22 cellular contexts compared by ENCODE assay signal in genomic region chr4:101264993-101265815, GRCh38.
DNase-seq lines count a peak whose midpoint lies in the region; ATAC-seq and TF ChIP-seq lines count a peak whose summit lies in the region.
"Had no signal": no experiment of that assay in that cellular context is flagged by ENCODE, and none has a peak within 500 bp of the region (broad histone marks: within the 10 kb centered on the region; RNA-seq: fewer than 3 reads in every experiment).

No MANE protein-coding gene starts in this region.

- H3K9me3 Mint-ChIP-seq in MCF 10A (ENCODE audit: unreplicated experiment) = no peaks in the 10 kb centered on the region
- H3K9me3 Mint-ChIP-seq: activated naive CD8-positive, alpha-beta T cell treated with anti-CD3 and anti-CD28 coated beads, Interleukin-2, amount 10 ng/mL, durations not matched to agents 7 days and 5 days; activated T-helper 1 cell treated with anti-CD3 and anti-CD28 coated beads, Interleukin-12 subunit alpha, Interleukin-12 subunit beta, Interleukin-2, Interleukin-4 antibody, amounts not matched to agents 30 ng/mL and 10 ng/mL and 1 ng/mL, durations not matched to agents 14 hours and 24 hours and 36 hours; effector memory CD8-positive, alpha-beta T cell; GM23338 had no signal

- peaks cover 49% of the 10 kb centered on the region for H4K20me1 ChIP-seq in hepatocyte (ENCODE audit: insufficient read depth, poor library complexity, severe bottlenecking)

- POLR2A ChIA-PET in MCF 10A (lab: Yijun Ruan, JAX) = interaction anchor here (0.6 to 3.0 kb wide), 3 partner anchors 12 to 130 kb away, joined by 3 to 9 read pairs (median 3); no protein-coding TSS in a partner anchor

- WGBS in hepatocyte (ENCODE audit: low lambda C conversion rate, missing lambda C conversion rate) = 77% methylated on average over 2 of the region's 2 CpGs

- no peaks in the 10 kb centered on the region for H3K27me3 Mint-ChIP-seq in MCF 10A (ENCODE audit: insufficient read depth, unreplicated experiment)
- H3K27me3 Mint-ChIP-seq: activated CD8-positive, alpha-beta memory T cell treated with anti-CD3 and anti-CD28 coated beads, Interleukin-2, amount 10 ng/mL, durations not matched to agents 7 days and 5 days; activated naive CD8-positive, alpha-beta T cell treated with anti-CD3 and anti-CD28 coated beads, Interleukin-2, amount 10 ng/mL, durations not matched to agents 7 days and 5 days; effector memory CD8-positive, alpha-beta T cell had no signal

- peak overlapping the region; percentile 76 for H3K27ac Mint-ChIP-seq in MCF 10A (ENCODE audit: low read depth, unreplicated experiment)
- H3K27ac Mint-ChIP-seq: activated CD8-positive, alpha-beta memory T cell treated with anti-CD3 and anti-CD28 coated beads, Interleukin-2, amount 10 ng/mL, durations not matched to agents 7 days and 5 days; activated naive CD8-positive, alpha-beta T cell treated with anti-CD3 and anti-CD28 coated beads, Interleukin-2, amount 10 ng/mL, durations not matched to agents 7 days and 5 days; activated T-helper 1 cell treated with anti-CD3 and anti-CD28 coated beads, Interleukin-12 subunit alpha, Interleukin-12 subunit beta, Interleukin-2, Interleukin-4 antibody, amounts not matched to agents 30 ng/mL and 10 ng/mL and 1 ng/mL, durations not matched to agents 14 hours and 24 hours and 36 hours; effector memory CD8-positive, alpha-beta T cell; GM23338 had no signal

- H3K4me3 ChIP-seq in breast epithelium (no peak overlapping the region), RWPE2 (ENCODE audit: severe bottlenecking) (no peak overlapping the region), hepatocyte (no peak overlapping the region)
- H3K4me3 ChIP-seq: BLaER1, GM23338, spleen, upper lobe of right lung had no signal

- H3K9me3 ChIP-seq in breast epithelium = no peaks in the 10 kb centered on the region
- H3K9me3 ChIP-seq in RWPE2 (ENCODE audit: severe bottlenecking) = no peaks in the 10 kb centered on the region
- no peaks in the 10 kb centered on the region for H3K9me3 ChIP-seq in hepatocyte (ENCODE audit: low read depth)
- H3K9me3 ChIP-seq: BLaER1, spleen, upper lobe of right lung had no signal

- no TSS peak for BruUV-seq in MCF 10A (replicated peaks; lab: Mats Ljungman, UMichigan)

- TF ChIP-seq CTCF in MCF 10A (IDR thresholded peaks at IDR 0.05; ENCODE audit: unreplicated experiment) = no peak
- no peak for TF ChIP-seq CTCF in breast epithelium (IDR thresholded peaks at IDR 0.05)
- TF ChIP-seq CTCF in RWPE2 (IDR thresholded peaks at IDR 0.05; ENCODE audit: poor library complexity, severe bottlenecking) = no peak
- TF ChIP-seq CTCF in hepatocyte (IDR thresholded peaks at IDR 0.05; ENCODE audit: poor library complexity) = no peak

- no peak overlapping the region for H3K4me3 Mint-ChIP-seq in MCF 10A (ENCODE audit: unreplicated experiment)
- H3K4me3 Mint-ChIP-seq: activated CD8-positive, alpha-beta memory T cell treated with anti-CD3 and anti-CD28 coated beads, Interleukin-2, amount 10 ng/mL, durations not matched to agents 7 days and 5 days; activated naive CD8-positive, alpha-beta T cell treated with anti-CD3 and anti-CD28 coated beads, Interleukin-2, amount 10 ng/mL, durations not matched to agents 7 days and 5 days; activated T-helper 1 cell treated with anti-CD3 and anti-CD28 coated beads, Interleukin-12 subunit alpha, Interleukin-12 subunit beta, Interleukin-2, Interleukin-4 antibody, amounts not matched to agents 30 ng/mL and 10 ng/mL and 1 ng/mL, durations not matched to agents 14 hours and 24 hours and 36 hours; effector memory CD8-positive, alpha-beta T cell; GM23338 had no signal

- H3K9me2 ChIP-seq in hepatocyte (replicated peaks; ENCODE audit: insufficient read depth) = no peaks in the 10 kb centered on the region

- peak overlapping the region; percentile 30 for H3K4me2 ChIP-seq in hepatocyte
- H3K4me2 ChIP-seq: BLaER1, GM23338 had no signal

- H3K27ac ChIP-seq in breast epithelium (no peak overlapping the region), RWPE2 (ENCODE audit: poor library complexity, severe bottlenecking) (peak overlapping the region; percentile 26), hepatocyte (peak overlapping the region; percentile 3)
- H3K27ac ChIP-seq: BLaER1, spleen, upper lobe of right lung had no signal

- H2AFZ ChIP-seq in hepatocyte = no peak overlapping the region
- H2AFZ ChIP-seq: GM23338 had no signal

- peak; percentile 67 for ATAC-seq in RWPE2 (ENCODE audit: low read depth)
- ATAC-seq in HG02588 (IDR thresholded peaks at IDR 0.05; ENCODE audit: unreplicated experiment) = no peak
- ATAC-seq: activated CD8-positive, alpha-beta memory T cell treated with anti-CD3 and anti-CD28 coated beads, Interleukin-2, amount 10 ng/mL, durations not matched to agents 7 days and 5 days; effector memory CD8-positive, alpha-beta T cell; GM23338; upper lobe of right lung had no signal

- peaks cover 10% of the 10 kb centered on the region for H3K4me1 Mint-ChIP-seq in MCF 10A (ENCODE audit: insufficient read depth, unreplicated experiment)

- H3K27me3 ChIP-seq in breast epithelium = no peaks in the 10 kb centered on the region
- no peaks in the 10 kb centered on the region for H3K27me3 ChIP-seq in RWPE2 (ENCODE audit: insufficient read depth, poor library complexity, severe bottlenecking)
- H3K27me3 ChIP-seq in hepatocyte = no peaks in the 10 kb centered on the region
- H3K27me3 ChIP-seq: BLaER1, spleen, upper lobe of right lung had no signal

- H3K36me3 ChIP-seq in breast epithelium = no peaks in the 10 kb centered on the region
- H3K36me3 ChIP-seq in RWPE2 (ENCODE audit: low read depth) = no peaks in the 10 kb centered on the region
- no peaks in the 10 kb centered on the region for H3K36me3 ChIP-seq in hepatocyte (replicated peaks; ENCODE audit: insufficient read depth, low read depth)
- H3K36me3 ChIP-seq: BLaER1, spleen, upper lobe of right lung had no signal

- no peaks in the 10 kb centered on the region for H3K36me3 Mint-ChIP-seq in MCF 10A (ENCODE audit: insufficient read depth, unreplicated experiment)

- CTCF ChIA-PET in MCF 10A (lab: Yijun Ruan, JAX) = interaction anchor here (0.6 to 0.9 kb wide), 3 partner anchors 11 to 71 kb away, joined by 3 to 4 read pairs (median 3); no protein-coding TSS in a partner anchor

- intact Hi-C loops in MCF 10A (cut with micrococcal nuclease) (no loop called here), breast epithelium (cut with DNase I; ENCODE audit: low total_unique reads) (no loop called here)

- no peak for TF ChIP-seq POLR2A in breast epithelium (IDR thresholded peaks at IDR 0.05)

- DNase-seq in MCF 10A (ENCODE audit: unreplicated experiment) = no peak
- no peak for DNase-seq in breast epithelium (ENCODE audit: low spot score in 2 of 2)
- DNase-seq in RWPE2 (ENCODE audit: low spot score) = no peak
- no peak for DNase-seq in hepatocyte (ENCODE audit: low spot score)
- no peak for DNase-seq in AG20443 (ENCODE audit: low spot score)
- no peak for DNase-seq in OCI-M1 (lab: John Stamatoyannopoulos, UW)
- DNase-seq in GOT3 (lab: John Stamatoyannopoulos, UW) = no peak
- DNase-seq: activated CD4-positive, alpha-beta T cell treated with anti-CD3 and anti-CD28 coated beads for 48 hours; activated CD8-positive, alpha-beta memory T cell treated with anti-CD3 and anti-CD28 coated beads, Interleukin-2, amount 10 ng/mL, durations not matched to agents 7 days and 5 days; activated naive CD8-positive, alpha-beta T cell treated with anti-CD3 and anti-CD28 coated beads, Interleukin-2, amount 10 ng/mL, durations not matched to agents 7 days and 5 days; DMS 273 treated with DMSO at 0.1 percent for 48 hours; effector memory CD8-positive, alpha-beta T cell; GF-D8; NCI-H526; SHP77; spleen; stimulated activated CD4-positive, alpha-beta T cell treated with anti-CD3 and anti-CD28 coated beads, Interleukin-4, amount 100 ng/mL, for 4 hours; upper lobe of right lung had no signal

- H3K4me1 ChIP-seq in breast epithelium = no peaks in the 10 kb centered on the region
- H3K4me1 ChIP-seq in RWPE2 (ENCODE audit: insufficient read depth, poor library complexity, severe bottlenecking) = peaks cover 27% of the 10 kb centered on the region
- no peaks in the 10 kb centered on the region for H3K4me1 ChIP-seq in hepatocyte (ENCODE audit: insufficient read depth)

- H3K79me2 ChIP-seq in hepatocyte = peaks cover 90% of the 10 kb centered on the region

Comparison
In these comparisons a context has a peak if more than half of its experiments do, and no peak if none do; other contexts are left out.
1. H3K27ac ChIP-seq: peak in RWPE2 (single experiment) and hepatocyte (single experiment); none in breast epithelium (0 of 2).